10 cellular contexts compared by ENCODE assay signal in the genomic region with DNA sequence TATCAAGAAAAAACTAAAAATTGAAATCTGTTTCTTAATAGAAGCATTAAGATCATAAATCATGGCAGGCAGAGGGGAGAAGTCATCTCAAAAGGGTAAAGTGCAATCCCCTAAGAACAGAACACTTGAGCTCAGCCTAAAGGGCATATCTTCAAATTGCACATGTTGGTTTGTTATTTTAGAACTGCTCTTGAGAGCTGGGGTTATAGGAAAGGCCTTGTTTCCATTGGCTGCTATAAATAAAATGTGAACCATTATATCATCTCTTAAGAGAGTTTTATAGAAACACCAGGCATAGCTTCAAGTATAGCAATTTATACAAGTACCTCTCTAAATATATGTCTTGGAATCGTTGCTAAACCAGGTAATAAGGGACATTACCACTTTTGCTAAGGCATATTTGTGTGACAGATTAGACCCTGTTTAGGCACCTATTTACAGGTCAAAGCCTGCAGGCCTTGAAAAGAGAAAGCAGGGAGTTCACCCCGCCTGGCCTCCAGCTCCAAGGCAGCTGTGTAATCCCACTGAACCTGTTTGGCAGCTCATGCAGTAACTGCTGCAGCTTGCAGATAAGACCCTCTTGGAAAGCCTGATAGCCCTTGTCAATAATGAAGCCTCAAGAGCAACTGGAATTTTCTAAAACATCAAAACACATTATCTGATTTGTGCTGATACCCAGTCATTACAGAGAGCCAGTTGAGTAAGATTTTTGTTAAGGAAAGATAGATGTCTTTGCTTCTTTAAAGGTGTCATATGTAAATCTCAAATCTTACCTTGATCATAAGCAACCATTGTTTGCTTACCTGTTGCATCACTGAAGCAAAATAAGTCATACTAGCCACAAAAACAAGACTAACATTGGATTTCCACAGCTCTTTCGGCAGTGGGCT. TPM values are rescaled to one million over a fixed set of nuclear protein-coding genes. Genes with fewer than 3 reads are reported as not detected.
A peak's percentile ranks its signal among the peaks of the same experiment; 100 is the strongest.
DNase-seq lines count a peak whose midpoint lies in the region; ATAC-seq and TF ChIP-seq lines count a peak whose summit lies in the region.
"Had no signal": no experiment of that assay in that cellular context is flagged by ENCODE, and none has a peak within 500 bp of the region (broad histone marks: within the 10 kb centered on the region; RNA-seq: fewer than 3 reads in every experiment).

No MANE protein-coding gene starts in this region.

- no peaks in the 10 kb centered on the region for H3K79me2 ChIP-seq in H9 (ENCODE audit: insufficient read depth, low read length)

- H3K27me3 Mint-ChIP-seq in H9 (ENCODE audit: low read depth), result no peaks in the 10 kb centered on the region; the same call in 1 of the 2 replicates
- H3K27me3 Mint-ChIP-seq in nephron (ENCODE audit: low read depth), result no peaks in the 10 kb centered on the region

- H3K4me1 Mint-ChIP-seq in H9, result peaks cover 36 to 41% of the 10 kb centered on the region in 2 experiments
- peaks cover 60% of the 10 kb centered on the region for H3K4me1 Mint-ChIP-seq in nephron

- no peak overlapping the region for H4K5ac ChIP-seq in H9 (ENCODE audit: insufficient read length, low read depth, low read length)

- H3K27ac ChIP-seq in H9 (ENCODE audit: insufficient read length, low read depth, low read length), result no peak overlapping the region
- peak overlapping the region; percentile 10 to 60 (median 42) for H3K27ac ChIP-seq in esophagus squamous epithelium

- no peaks in the 10 kb centered on the region for H4K20me1 ChIP-seq in H9 (ENCODE audit: control insufficient read depth, insufficient read depth, insufficient read length)

- H3K79me1 ChIP-seq in H9 (ENCODE audit: insufficient read depth, low read depth, low read length, poor library complexity, severe bottlenecking), result no peaks in the 10 kb centered on the region

- H3K27ac Mint-ChIP-seq in H9, result peak overlapping the region in 2 of 3 experiments; percentile 72 to 91; a peak in 3 of 7 replicates
- H3K27ac Mint-ChIP-seq in nephron, result peak overlapping the region; percentile 82 to 92 (median 88)

- TF ChIP-seq CTCF in H9 (conservative IDR thresholded peaks at IDR 0.05) (no peak), esophagus squamous epithelium (IDR thresholded peaks at IDR 0.05) (no peak), nephron (IDR thresholded peaks at IDR 0.05; ENCODE audit: unreplicated experiment in 3 of 3) (no peak)

- TF ChIP-seq POLR2A in esophagus squamous epithelium (IDR thresholded peaks at IDR 0.05), result no peak

- no peak overlapping the region for H3K9ac ChIP-seq in H9 (ENCODE audit: extremely low read depth, insufficient read length, low read length)

- H3K9me3 ChIP-seq in H9 (ENCODE audit: control insufficient read depth, low read depth, low read length) (no peaks in the 10 kb centered on the region), esophagus squamous epithelium (no peaks in the 10 kb centered on the region)

- H2BK5ac ChIP-seq in H9 (ENCODE audit: insufficient read length, low read length), result no peak overlapping the region

- H3K36me3 Mint-ChIP-seq in H9 (ENCODE audit: insufficient read depth in 1 of 3, low read depth in 3 of 3), result no peaks in the 10 kb centered on the region
- no peaks in the 10 kb centered on the region for H3K36me3 Mint-ChIP-seq in nephron (ENCODE audit: low read depth)

- H3T11ph ChIP-seq in H9 (ENCODE audit: low read length), result no peak overlapping the region

- ATAC-seq in HG02678 (IDR thresholded peaks at IDR 0.05; ENCODE audit: unreplicated experiment), result no peak
- no peak for ATAC-seq in HG02840 (IDR thresholded peaks at IDR 0.05; ENCODE audit: low FRiP score, unreplicated experiment)
- no peak for ATAC-seq in GM19467 (IDR thresholded peaks at IDR 0.05; ENCODE audit: unreplicated experiment)

- no peak overlapping the region for H2BK20ac ChIP-seq in H9 (ENCODE audit: low read depth, low read length, poor library complexity, severe bottlenecking)

- intact Hi-C loops in esophagus squamous epithelium (cut with DNase I), result no loop called here

- H3K4ac ChIP-seq in H9 (ENCODE audit: low read depth, low read length), result no peak overlapping the region

- H2AFZ ChIP-seq in H9 (ENCODE audit: low read length), result no peak overlapping the region

- no peak overlapping the region for H3K56ac ChIP-seq in H9 (ENCODE audit: insufficient read length, low read depth, low read length)

- H4K91ac ChIP-seq in H9 (ENCODE audit: insufficient read length, low read depth, low read length), result no peak overlapping the region

- no peak overlapping the region for H2AK5ac ChIP-seq in H9 (ENCODE audit: insufficient read length, low read length)

- H3K9me3 Mint-ChIP-seq in H9, result no peaks in the 10 kb centered on the region; a peak in 2 of 5 replicates
- H3K9me3 Mint-ChIP-seq in nephron, result no peaks in the 10 kb centered on the region

- H2BK12ac ChIP-seq in H9 (ENCODE audit: insufficient read length, low read depth, low read length), result no peak overlapping the region

- H3K4me3 ChIP-seq in esophagus squamous epithelium, result no peak overlapping the region

- H4K8ac ChIP-seq in H9 (replicated peaks; ENCODE audit: insufficient read length, low read depth, low read length), result no peak overlapping the region

- no peak overlapping the region for H3K4me2 ChIP-seq in H9 (ENCODE audit: insufficient read depth, insufficient read length, low read length)

- no peak overlapping the region for H2BK120ac ChIP-seq in H9 (ENCODE audit: low read depth, low read length, poor library complexity, severe bottlenecking)

- no peaks in the 10 kb centered on the region for H3K23me2 ChIP-seq in H9 (ENCODE audit: insufficient read length, low read depth, low read length, poor library complexity, severe bottlenecking)

- H3K4me3 Mint-ChIP-seq in H9 (peak overlapping the region in 1 of 2 experiments; percentile 47; a peak in 1 of 5 replicates), nephron (no peak overlapping the region)

- H3K23ac ChIP-seq in H9 (ENCODE audit: insufficient read length, low read depth, low read length), result no peak overlapping the region

- H3K27me3 ChIP-seq in H9 (ENCODE audit: insufficient read depth, low read length), result no peaks in the 10 kb centered on the region
- no peaks in the 10 kb centered on the region for H3K27me3 ChIP-seq in esophagus squamous epithelium

- H2BK15ac ChIP-seq in H9 (ENCODE audit: low read depth, low read length), result no peak overlapping the region

- no CpG with 5 or more reads among the region's 3 CpGs for WGBS in H9 (ENCODE audit: extremely low coverage, insufficient read length, low lambda C conversion rate)
- WGBS in esophagus squamous epithelium, 2 donors, result 18 to 39% methylated on average over 3 of the region's 3 CpGs

- peak; percentile 82 for DNase-seq in H9
- peak; percentile 86 for DNase-seq in NCI-H345 treated with DMSO at 0.1 percent for 48 hours (lab: John Stamatoyannopoulos, UW; ENCODE audit: unreplicated experiment)
- DNase-seq in esophagus squamous epithelium (lab: John Stamatoyannopoulos, UW), result no peak
- DNase-seq in NK-92 (lab: John Stamatoyannopoulos, UW; ENCODE audit: unreplicated experiment), result no peak
- DNase-seq: activated CD4-positive, alpha-beta T cell treated with anti-CD3 and anti-CD28 coated beads, Interleukin-2, amount 50 U/mL, for 1 hour; kidney had no signal

- peaks cover 4% of the 10 kb centered on the region; the same call in 1 of the 2 replicates for H3K4me1 ChIP-seq in H9 (ENCODE audit: insufficient read depth, low read length)
- H3K4me1 ChIP-seq in esophagus squamous epithelium, result peaks cover 15 to 52% (median 23%) of the 10 kb centered on the region in 3 donors

- no peaks in the 10 kb centered on the region for H3K36me3 ChIP-seq in esophagus squamous epithelium

- H3K14ac ChIP-seq in H9 (ENCODE audit: insufficient read depth, low read length), result no peak overlapping the region

- no peak overlapping the region for H3K18ac ChIP-seq in H9 (ENCODE audit: insufficient read length, low read depth, low read length)

RNA-seq across cellular contexts. Expression of a gene that starts 24.2 kb away (rescaled TPM):
- total RNA-seq in H9 (2021) (12.1 and 12.4 TPM in 2 replicates), esophagus squamous epithelium (10 to 100 TPM in 1 of 4 donors, 1 to 10 TPM in 3; 2.8 to 10.9 (median 4.4) TPM)

RNA-seq across cellular contexts. Expression of a gene that starts 34.5 kb away (rescaled TPM):
- total RNA-seq in H9 (2021) (45.1 and 48.2 TPM in 2 replicates), esophagus squamous epithelium (10 to 100 TPM in 3 of 4 donors, 1 to 10 TPM in 1; 9.1 to 15.2 (median 12.2) TPM)

RNA-seq across cellular contexts. Expression of a gene that starts 51.5 kb away (rescaled TPM):
- total RNA-seq in H9 (2021) (26.1 and 29.4 TPM in 2 replicates), esophagus squamous epithelium (10 to 100 TPM; 24.4 to 42.3 (median 27.0) TPM)

Comparison
In these comparisons a context has a peak if more than half of its experiments do, and no peak if none do; other contexts are left out.
1. DNase-seq: peak in H9 (single experiment) and NCI-H345 treated with DMSO at 0.1 percent for 48 hours (single experiment); none in esophagus squamous epithelium (single experiment) and NK-92 (single experiment).